Comparison of ENCODE assay signal across 1 cellular context in the genomic region with DNA sequence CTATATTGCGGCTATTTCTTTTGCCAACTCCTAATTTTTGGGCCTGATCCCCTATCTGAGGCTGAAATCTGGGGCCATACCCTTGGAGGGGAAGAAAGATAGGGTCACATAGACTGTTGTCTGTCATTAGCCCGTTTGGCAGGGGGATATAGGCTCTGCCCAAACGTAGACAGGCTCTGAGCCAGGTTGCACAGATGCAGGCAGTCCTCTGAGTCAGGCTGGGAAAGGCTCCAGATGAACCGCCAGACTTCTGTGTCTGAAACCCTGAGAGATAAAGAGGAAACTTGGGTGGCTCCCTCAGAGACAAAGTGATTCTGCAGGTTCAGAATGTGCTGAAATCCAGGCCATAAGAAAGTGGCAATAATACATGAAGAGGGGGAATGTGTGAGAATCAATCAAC.
A peak's percentile ranks its signal among the peaks of the same experiment; 100 is the strongest.
TF ChIP-seq lines count a peak whose summit lies in the region.

No MANE protein-coding gene starts in this region.

TF ChIP-seq in K562, 482 proteins besides CTCF, POLR2A, EP300 and RAD21 (continued from another document and continues in another):
- TF ChIP-seq, protein P1, sequence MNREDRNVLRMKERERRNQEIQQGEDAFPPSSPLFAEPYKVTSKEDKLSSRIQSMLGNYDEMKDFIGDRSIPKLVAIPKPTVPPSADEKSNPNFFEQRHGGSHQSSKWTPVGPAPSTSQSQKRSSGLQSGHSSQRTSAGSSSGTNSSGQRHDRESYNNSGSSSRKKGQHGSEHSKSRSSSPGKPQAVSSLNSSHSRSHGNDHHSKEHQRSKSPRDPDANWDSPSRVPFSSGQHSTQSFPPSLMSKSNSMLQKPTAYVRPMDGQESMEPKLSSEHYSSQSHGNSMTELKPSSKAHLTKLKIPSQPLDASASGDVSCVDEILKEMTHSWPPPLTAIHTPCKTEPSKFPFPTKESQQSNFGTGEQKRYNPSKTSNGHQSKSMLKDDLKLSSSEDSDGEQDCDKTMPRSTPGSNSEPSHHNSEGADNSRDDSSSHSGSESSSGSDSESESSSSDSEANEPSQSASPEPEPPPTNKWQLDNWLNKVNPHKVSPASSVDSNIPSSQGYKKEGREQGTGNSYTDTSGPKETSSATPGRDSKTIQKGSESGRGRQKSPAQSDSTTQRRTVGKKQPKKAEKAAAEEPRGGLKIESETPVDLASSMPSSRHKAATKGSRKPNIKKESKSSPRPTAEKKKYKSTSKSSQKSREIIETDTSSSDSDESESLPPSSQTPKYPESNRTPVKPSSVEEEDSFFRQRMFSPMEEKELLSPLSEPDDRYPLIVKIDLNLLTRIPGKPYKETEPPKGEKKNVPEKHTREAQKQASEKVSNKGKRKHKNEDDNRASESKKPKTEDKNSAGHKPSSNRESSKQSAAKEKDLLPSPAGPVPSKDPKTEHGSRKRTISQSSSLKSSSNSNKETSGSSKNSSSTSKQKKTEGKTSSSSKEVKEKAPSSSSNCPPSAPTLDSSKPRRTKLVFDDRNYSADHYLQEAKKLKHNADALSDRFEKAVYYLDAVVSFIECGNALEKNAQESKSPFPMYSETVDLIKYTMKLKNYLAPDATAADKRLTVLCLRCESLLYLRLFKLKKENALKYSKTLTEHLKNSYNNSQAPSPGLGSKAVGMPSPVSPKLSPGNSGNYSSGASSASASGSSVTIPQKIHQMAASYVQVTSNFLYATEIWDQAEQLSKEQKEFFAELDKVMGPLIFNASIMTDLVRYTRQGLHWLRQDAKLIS (CRISPR knock-in tag; IDR thresholded peaks at IDR 0.05), result no peak
- TF ChIP-seq ZNF511 (CRISPR knock-in tag; IDR thresholded peaks at IDR 0.05) (no peak), ZNF24 (IDR thresholded peaks at IDR 0.05) (no peak), SP1 (CRISPR knock-in tag; IDR thresholded peaks at IDR 0.05) (peak; percentile 34), ZC3H11A (IDR thresholded peaks at IDR 0.05; ENCODE audit: low read depth, low read length) (no peak), KLF10 (CRISPR knock-in tag; IDR thresholded peaks at IDR 0.05) (no peak), EGR1 (conservative IDR thresholded peaks at IDR 0.05) (no peak), ZNF707 (CRISPR knock-in tag; conservative IDR thresholded peaks at IDR 0.05) (no peak), FOXJ3 (CRISPR knock-in tag; IDR thresholded peaks at IDR 0.05) (no peak), ZNF79 (CRISPR knock-in tag; IDR thresholded peaks at IDR 0.05; ENCODE audit: low read depth) (no peak), RBBP5 (IDR thresholded peaks at IDR 0.05; ENCODE audit: borderline replicate concordance, insufficient read depth, low read length, poor library complexity, severe bottlenecking) (peak; percentile 52), MYNN (IDR thresholded peaks at IDR 0.05) (peak; percentile 72; the same call in 1 of the 2 replicates), MYNN (CRISPR knock-in tag; IDR thresholded peaks at IDR 0.05) (no peak), MXI1 (IDR thresholded peaks at IDR 0.05; ENCODE audit: low read depth, low read length) (no peak), ZNF384 (IDR thresholded peaks at IDR 0.05; ENCODE audit: low read depth, low read length) (no peak), JUNB (CRISPR knock-in tag; conservative IDR thresholded peaks at IDR 0.05) (no peak), CUX1 (CRISPR knock-in tag; IDR thresholded peaks at IDR 0.05) (no peak), MAX (CRISPR knock-in tag; IDR thresholded peaks at IDR 0.05) (no peak), SNIP1 (IDR thresholded peaks at IDR 0.05; ENCODE audit: low read depth) (no peak), BRF1 (IDR thresholded peaks at IDR 0.05; ENCODE audit: borderline replicate concordance, extremely low read depth, insufficient read length) (no peak), ZNF436 (CRISPR knock-in tag; IDR thresholded peaks at IDR 0.05) (no peak), ZNF830 (CRISPR knock-in tag; IDR thresholded peaks at IDR 0.05) (no peak), ZSCAN29 (IDR thresholded peaks at IDR 0.05) (no peak), PCBP2 (IDR thresholded peaks at IDR 0.05; ENCODE audit: low read depth, low read length, poor library complexity, severe bottlenecking) (no peak), SAP30 (IDR thresholded peaks at IDR 0.05; ENCODE audit: borderline replicate concordance, insufficient read depth, low read depth, low read length, poor library complexity, severe bottlenecking) (no peak), ZNF140 (CRISPR knock-in tag; IDR thresholded peaks at IDR 0.05) (no peak), CBFA2T2 (conservative IDR thresholded peaks at IDR 0.05) (peak; percentile 80), ZNF253 (CRISPR knock-in tag; conservative IDR thresholded peaks at IDR 0.05) (no peak), BDP1 (IDR thresholded peaks at IDR 0.05; ENCODE audit: insufficient read depth, insufficient read length) (no peak), ZBTB8A (IDR thresholded peaks at IDR 0.05; ENCODE audit: partially characterized antibody) (no peak), MAFK (IDR thresholded peaks at IDR 0.05; ENCODE audit: low read length) (peak; percentile 15; the same call in 1 of the 2 replicates), TBP (optimal IDR thresholded peaks at IDR 0.05; ENCODE audit: low read depth, low read length) (no peak), SREBF2 (CRISPR knock-in tag; IDR thresholded peaks at IDR 0.05) (no peak), ZNF146 (CRISPR knock-in tag; IDR thresholded peaks at IDR 0.05; ENCODE audit: unreplicated experiment) (no peak)
- TF ChIP-seq, protein P2, sequence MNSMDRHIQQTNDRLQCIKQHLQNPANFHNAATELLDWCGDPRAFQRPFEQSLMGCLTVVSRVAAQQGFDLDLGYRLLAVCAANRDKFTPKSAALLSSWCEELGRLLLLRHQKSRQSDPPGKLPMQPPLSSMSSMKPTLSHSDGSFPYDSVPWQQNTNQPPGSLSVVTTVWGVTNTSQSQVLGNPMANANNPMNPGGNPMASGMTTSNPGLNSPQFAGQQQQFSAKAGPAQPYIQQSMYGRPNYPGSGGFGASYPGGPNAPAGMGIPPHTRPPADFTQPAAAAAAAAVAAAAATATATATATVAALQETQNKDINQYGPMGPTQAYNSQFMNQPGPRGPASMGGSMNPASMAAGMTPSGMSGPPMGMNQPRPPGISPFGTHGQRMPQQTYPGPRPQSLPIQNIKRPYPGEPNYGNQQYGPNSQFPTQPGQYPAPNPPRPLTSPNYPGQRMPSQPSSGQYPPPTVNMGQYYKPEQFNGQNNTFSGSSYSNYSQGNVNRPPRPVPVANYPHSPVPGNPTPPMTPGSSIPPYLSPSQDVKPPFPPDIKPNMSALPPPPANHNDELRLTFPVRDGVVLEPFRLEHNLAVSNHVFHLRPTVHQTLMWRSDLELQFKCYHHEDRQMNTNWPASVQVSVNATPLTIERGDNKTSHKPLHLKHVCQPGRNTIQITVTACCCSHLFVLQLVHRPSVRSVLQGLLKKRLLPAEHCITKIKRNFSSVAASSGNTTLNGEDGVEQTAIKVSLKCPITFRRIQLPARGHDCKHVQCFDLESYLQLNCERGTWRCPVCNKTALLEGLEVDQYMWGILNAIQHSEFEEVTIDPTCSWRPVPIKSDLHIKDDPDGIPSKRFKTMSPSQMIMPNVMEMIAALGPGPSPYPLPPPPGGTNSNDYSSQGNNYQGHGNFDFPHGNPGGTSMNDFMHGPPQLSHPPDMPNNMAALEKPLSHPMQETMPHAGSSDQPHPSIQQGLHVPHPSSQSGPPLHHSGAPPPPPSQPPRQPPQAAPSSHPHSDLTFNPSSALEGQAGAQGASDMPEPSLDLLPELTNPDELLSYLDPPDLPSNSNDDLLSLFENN (IDR thresholded peaks at IDR 0.05; ENCODE audit: low read depth in 2 of 2, low read length in 2 of 2), result 0 out of 4 replicates have a peak, but pooled peaks of 1 of the 2 experiments have one; percentile 23
- TF ChIP-seq, protein P3, sequence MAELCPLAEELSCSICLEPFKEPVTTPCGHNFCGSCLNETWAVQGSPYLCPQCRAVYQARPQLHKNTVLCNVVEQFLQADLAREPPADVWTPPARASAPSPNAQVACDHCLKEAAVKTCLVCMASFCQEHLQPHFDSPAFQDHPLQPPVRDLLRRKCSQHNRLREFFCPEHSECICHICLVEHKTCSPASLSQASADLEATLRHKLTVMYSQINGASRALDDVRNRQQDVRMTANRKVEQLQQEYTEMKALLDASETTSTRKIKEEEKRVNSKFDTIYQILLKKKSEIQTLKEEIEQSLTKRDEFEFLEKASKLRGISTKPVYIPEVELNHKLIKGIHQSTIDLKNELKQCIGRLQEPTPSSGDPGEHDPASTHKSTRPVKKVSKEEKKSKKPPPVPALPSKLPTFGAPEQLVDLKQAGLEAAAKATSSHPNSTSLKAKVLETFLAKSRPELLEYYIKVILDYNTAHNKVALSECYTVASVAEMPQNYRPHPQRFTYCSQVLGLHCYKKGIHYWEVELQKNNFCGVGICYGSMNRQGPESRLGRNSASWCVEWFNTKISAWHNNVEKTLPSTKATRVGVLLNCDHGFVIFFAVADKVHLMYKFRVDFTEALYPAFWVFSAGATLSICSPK (IDR thresholded peaks at IDR 0.05; ENCODE audit: borderline replicate concordance), result no peak
- TF ChIP-seq, protein P4, sequence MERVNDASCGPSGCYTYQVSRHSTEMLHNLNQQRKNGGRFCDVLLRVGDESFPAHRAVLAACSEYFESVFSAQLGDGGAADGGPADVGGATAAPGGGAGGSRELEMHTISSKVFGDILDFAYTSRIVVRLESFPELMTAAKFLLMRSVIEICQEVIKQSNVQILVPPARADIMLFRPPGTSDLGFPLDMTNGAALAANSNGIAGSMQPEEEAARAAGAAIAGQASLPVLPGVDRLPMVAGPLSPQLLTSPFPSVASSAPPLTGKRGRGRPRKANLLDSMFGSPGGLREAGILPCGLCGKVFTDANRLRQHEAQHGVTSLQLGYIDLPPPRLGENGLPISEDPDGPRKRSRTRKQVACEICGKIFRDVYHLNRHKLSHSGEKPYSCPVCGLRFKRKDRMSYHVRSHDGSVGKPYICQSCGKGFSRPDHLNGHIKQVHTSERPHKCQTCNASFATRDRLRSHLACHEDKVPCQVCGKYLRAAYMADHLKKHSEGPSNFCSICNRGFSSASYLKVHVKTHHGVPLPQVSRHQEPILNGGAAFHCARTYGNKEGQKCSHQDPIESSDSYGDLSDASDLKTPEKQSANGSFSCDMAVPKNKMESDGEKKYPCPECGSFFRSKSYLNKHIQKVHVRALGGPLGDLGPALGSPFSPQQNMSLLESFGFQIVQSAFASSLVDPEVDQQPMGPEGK (CRISPR knock-in tag; IDR thresholded peaks at IDR 0.05; ENCODE audit: borderline replicate concordance), result no peak
- TF ChIP-seq, protein P5, sequence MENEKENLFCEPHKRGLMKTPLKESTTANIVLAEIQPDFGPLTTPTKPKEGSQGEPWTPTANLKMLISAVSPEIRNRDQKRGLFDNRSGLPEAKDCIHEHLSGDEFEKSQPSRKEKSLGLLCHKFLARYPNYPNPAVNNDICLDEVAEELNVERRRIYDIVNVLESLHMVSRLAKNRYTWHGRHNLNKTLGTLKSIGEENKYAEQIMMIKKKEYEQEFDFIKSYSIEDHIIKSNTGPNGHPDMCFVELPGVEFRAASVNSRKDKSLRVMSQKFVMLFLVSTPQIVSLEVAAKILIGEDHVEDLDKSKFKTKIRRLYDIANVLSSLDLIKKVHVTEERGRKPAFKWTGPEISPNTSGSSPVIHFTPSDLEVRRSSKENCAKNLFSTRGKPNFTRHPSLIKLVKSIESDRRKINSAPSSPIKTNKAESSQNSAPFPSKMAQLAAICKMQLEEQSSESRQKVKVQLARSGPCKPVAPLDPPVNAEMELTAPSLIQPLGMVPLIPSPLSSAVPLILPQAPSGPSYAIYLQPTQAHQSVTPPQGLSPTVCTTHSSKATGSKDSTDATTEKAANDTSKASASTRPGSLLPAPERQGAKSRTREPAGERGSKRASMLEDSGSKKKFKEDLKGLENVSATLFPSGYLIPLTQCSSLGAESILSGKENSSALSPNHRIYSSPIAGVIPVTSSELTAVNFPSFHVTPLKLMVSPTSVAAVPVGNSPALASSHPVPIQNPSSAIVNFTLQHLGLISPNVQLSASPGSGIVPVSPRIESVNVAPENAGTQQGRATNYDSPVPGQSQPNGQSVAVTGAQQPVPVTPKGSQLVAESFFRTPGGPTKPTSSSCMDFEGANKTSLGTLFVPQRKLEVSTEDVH (IDR thresholded peaks at IDR 0.05; ENCODE audit: low read depth, partially characterized antibody), result no peak
